Comparison of ENCODE assay signal across 14 cellular contexts in genomic region chr10:24237801-24238390, GRCh38. TPM values are rescaled to one million over a fixed set of nuclear protein-coding genes. Genes with fewer than 3 reads are reported as not detected.
DNase-seq lines count a peak whose midpoint lies in the region; ATAC-seq, FAIRE-seq and TF ChIP-seq lines count a peak whose summit lies in the region.
"Had no signal": no experiment of that assay in that cellular context is flagged by ENCODE, and none has a peak within 500 bp of the region (broad histone marks: within the 10 kb centered on the region; RNA-seq: fewer than 3 reads in every experiment).

No MANE protein-coding gene starts in this region.

- no peaks in the 10 kb centered on the region for H3K9me3 ChIP-seq in HUES48 (ENCODE audit: control insufficient read depth, insufficient read depth, low read length)
- no peaks in the 10 kb centered on the region for H3K9me3 ChIP-seq in H1 (ENCODE audit: insufficient read depth in 2 of 2, low read depth in 1 of 2, low read length in 1 of 2)
- no peaks in the 10 kb centered on the region for H3K9me3 ChIP-seq in mucosa of rectum (ENCODE audit: control insufficient read depth in 2 of 2, low read length in 2 of 2)
- no peaks in the 10 kb centered on the region for H3K9me3 ChIP-seq in transverse colon

- H3K56ac ChIP-seq in H1 (replicated peaks; ENCODE audit: insufficient read length, low read depth, low read length), result no peak overlapping the region

- H3K4me2 ChIP-seq in H1 (ENCODE audit: insufficient read depth in 1 of 2, low read depth in 2 of 2, low read length in 2 of 2), result peak overlapping the region; percentile 49 to 63; a peak in 3 of 4 replicates

- H3K23me2 ChIP-seq in H1 (ENCODE audit: low read depth, low read length), result no peaks in the 10 kb centered on the region; the same call in 1 of the 2 replicates

- no peak overlapping the region for H3K4ac ChIP-seq in H1 (replicated peaks; ENCODE audit: insufficient read length, low read depth, low read length)

- H3K23ac ChIP-seq in H1 (ENCODE audit: insufficient read length), result no peak overlapping the region

- 71% methylated on average over 9 of the region's 9 CpGs; no CpG with 5 or more reads in 1 of the 2 experiments for WGBS in H1 (ENCODE audit: extremely low coverage in 1 of 2, insufficient coverage in 1 of 2, insufficient read length in 1 of 2, insufficient replicate concordance in 2 of 2, low coverage in 1 of 2, low lambda C conversion rate in 2 of 2, missing lambda C conversion rate in 1 of 2), 2 experiments
- 45 to 50% methylated on average over 1 to 9 of the region's 9 CpGs for WGBS in transverse colon (ENCODE audit: low coverage in 1 of 2), 2 donors

- peaks cover 38% of the 10 kb centered on the region for H3K4me1 ChIP-seq in HUES48 (ENCODE audit: control insufficient read depth, insufficient read depth, low read length)
- peaks cover 4 to 26% (median 11%) of the 10 kb centered on the region in 4 experiments; a peak in 6 of 7 replicates for H3K4me1 ChIP-seq in H1 (replicated peaks in 1 of 4; ENCODE audit: control insufficient read depth in 3 of 4, insufficient read depth in 4 of 4, low read length in 3 of 4)
- H3K4me1 ChIP-seq in mucosa of rectum (ENCODE audit: control insufficient read depth in 2 of 2, insufficient read depth in 2 of 2, low read length in 2 of 2), result peaks cover 18% of the 10 kb centered on the region in 2 donors
- H3K4me1 ChIP-seq in transverse colon, result peaks cover 0 to 28% (median 5%) of the 10 kb centered on the region in 4 donors

- CTCF ChIA-PET in H1 (lab: Charles Lee; ENCODE audit: partially characterized antibody), result interaction anchor here (2.9 kb wide), 1 partner anchor 81 kb away, joined by 13 read pairs; no protein-coding TSS in a partner anchor

- H2BK12ac ChIP-seq in H1 (ENCODE audit: low read depth, low read length), result no peak overlapping the region

- no peak for TF ChIP-seq RAD21 in H1 (IDR thresholded peaks at IDR 0.05 in 1 of 2, conservative IDR thresholded peaks at IDR 0.05 in 1 of 2; ENCODE audit: low read depth in 2 of 2, low read length in 2 of 2)

- H3K27ac ChIP-seq in HUES48 (ENCODE audit: low read depth, low read length) (peak overlapping the region; percentile 46), H1 (ENCODE audit: low read depth, low read length) (no peak overlapping the region), mucosa of rectum (ENCODE audit: low read depth in 2 of 2, low read length in 2 of 2) (peak overlapping the region; percentile 20 to 43), transverse colon (peak overlapping the region; percentile 22 to 71 (median 64))
- H3K27ac ChIP-seq: coronary artery had no signal

- peak in 1 of 2 experiments; percentile 29; a peak in 1 of 3 replicates for TF ChIP-seq POLR2A in H1 (IDR thresholded peaks at IDR 0.05; ENCODE audit: control extremely low read depth in 1 of 2, low read depth in 2 of 2, low read length in 2 of 2)
- no peak for TF ChIP-seq POLR2A in transverse colon (IDR thresholded peaks at IDR 0.05)

- H3K36me3 ChIP-seq in HUES48 (ENCODE audit: control insufficient read depth, insufficient read depth, low read length) (no peaks in the 10 kb centered on the region), H1 (ENCODE audit: control insufficient read depth in 2 of 4, insufficient read depth in 4 of 4, low read length in 3 of 4) (no peaks in the 10 kb centered on the region), mucosa of rectum (ENCODE audit: control insufficient read depth in 2 of 2, insufficient read depth in 2 of 2, low read length in 2 of 2) (no peaks in the 10 kb centered on the region), transverse colon (no peaks in the 10 kb centered on the region)

- no peaks in the 10 kb centered on the region for H3K27me3 ChIP-seq in HUES48 (ENCODE audit: control insufficient read depth, insufficient read depth, low read length)
- no peaks in the 10 kb centered on the region for H3K27me3 ChIP-seq in H1 (replicated peaks in 1 of 4; ENCODE audit: control insufficient read depth in 3 of 4, extremely low read depth in 1 of 4, insufficient read depth in 3 of 4, low read length in 3 of 4)
- no peaks in the 10 kb centered on the region for H3K27me3 ChIP-seq in mucosa of rectum (ENCODE audit: control insufficient read depth in 2 of 2, insufficient read depth in 2 of 2, low read length in 2 of 2)
- H3K27me3 ChIP-seq in transverse colon, result no peaks in the 10 kb centered on the region

- no peak overlapping the region for H2BK120ac ChIP-seq in H1 (replicated peaks; ENCODE audit: low read depth, low read length)

- no peak overlapping the region for H2BK5ac ChIP-seq in H1 (ENCODE audit: low read depth, low read length)

- no peak overlapping the region for H2BK15ac ChIP-seq in H1 (ENCODE audit: low read length)

- FAIRE-seq in H1 (lab: Jason Lieb, UNC), result peak; percentile 39

- H4K20me1 ChIP-seq in H1 (replicated peaks in 1 of 2; ENCODE audit: control insufficient read depth in 1 of 2, insufficient read depth in 2 of 2, low read length in 2 of 2), result peaks cover 0 to 1% of the 10 kb centered on the region in 2 experiments

- H2AK5ac ChIP-seq in H1 (ENCODE audit: low read depth, low read length), result no peak overlapping the region

- no peak overlapping the region for H2AFZ ChIP-seq in H1 (ENCODE audit: low read length)

- H3K14ac ChIP-seq in H1 (ENCODE audit: insufficient read length), result no peak overlapping the region

- no peak for TF ChIP-seq EP300 in H1 (IDR thresholded peaks at IDR 0.05; ENCODE audit: borderline replicate concordance in 1 of 2, low read depth in 2 of 2, low read length in 2 of 2)
- no peak for TF ChIP-seq EP300 in transverse colon (IDR thresholded peaks at IDR 0.05; ENCODE audit: low read depth)

- no peak overlapping the region for H3K18ac ChIP-seq in H1 (ENCODE audit: extremely low read depth, low read length)

- H4K5ac ChIP-seq in H1 (ENCODE audit: insufficient read length, low read depth, low read length), result no peak overlapping the region

- H3K79me1 ChIP-seq in H1 (ENCODE audit: low read depth, low read length), result peaks cover 2% of the 10 kb centered on the region; the same call in 1 of the 2 replicates

- H3K9ac ChIP-seq in HUES48 (ENCODE audit: low read depth, low read length) (no peak overlapping the region), H1 (replicated peaks in 1 of 4; ENCODE audit: extremely low read depth in 1 of 4, low read depth in 3 of 4, low read length in 3 of 4) (no peak overlapping the region), mucosa of rectum (ENCODE audit: low read depth in 1 of 2, low read length in 2 of 2) (no peak overlapping the region)

- H3K79me2 ChIP-seq in H1 (ENCODE audit: control insufficient read depth in 1 of 2, insufficient read depth in 2 of 2, low read length in 2 of 2), result no peaks in the 10 kb centered on the region

- no peak for ATAC-seq in GM18511 (IDR thresholded peaks at IDR 0.05; ENCODE audit: unreplicated experiment)
- ATAC-seq: T-cell had no signal

- H3K4me3 ChIP-seq in HUES48 (ENCODE audit: low read depth, low read length) (0 out of 2 replicates have a peak overlapping the region, but pooled peaks have one; percentile 40), H1 (ENCODE audit: extremely low read depth in 1 of 4, insufficient read depth in 2 of 4, low read depth in 3 of 4, low read length in 4 of 4) (peak overlapping the region in 1 of 4 experiments; percentile 1; a peak in 1 of 8 replicates), mucosa of rectum (ENCODE audit: low read length in 2 of 2) (peak overlapping the region; percentile 33 to 56), transverse colon (no peak overlapping the region)
- H3K4me3 ChIP-seq: coronary artery had no signal

- intact Hi-C loops in transverse colon (cut with DNase I; ENCODE audit: low total_unique reads), result no loop called here

- TF ChIP-seq CTCF in H1 (IDR thresholded peaks at IDR 0.05; ENCODE audit: control extremely low read depth in 1 of 3, insufficient read depth in 1 of 3, low read depth in 1 of 3, low read length in 3 of 3), result no peak
- TF ChIP-seq CTCF in transverse colon (IDR thresholded peaks at IDR 0.05), result no peak

- no peak overlapping the region for H2BK20ac ChIP-seq in H1 (ENCODE audit: low read length)

- DNase-seq in H1 (ENCODE audit: low read depth in 1 of 2, low spot score in 2 of 2) (no peak), transverse colon (peak; percentile 13), G401 (ENCODE audit: low spot score) (no peak), glomerular visceral epithelial cell (ENCODE audit: extremely low spot score) (no peak)
- DNase-seq: activated effector memory CD4-positive, alpha-beta T cell treated with anti-CD3 and anti-CD28 coated beads, Interleukin-2, amount 50 U/mL, for 16 hours; aorta; DMS153; erythroblast; kidney glomerular epithelial cell; T-cell had no signal

- H4K8ac ChIP-seq in H1 (ENCODE audit: extremely low read depth, insufficient read depth, low read length), result no peak overlapping the region

- in situ Hi-C loops in transverse colon (cut with MboI; ENCODE audit: low pct_ligation_motif_present in 1 of 4, low pct_unique_long_range_greater_than_20kb in 1 of 4, low sequenced_read_pairs in 3 of 4), result no loop called here
- in situ Hi-C loops in G401 (cut with HindIII; ENCODE audit: low sequenced_read_pairs), result no loop called here

- POLR2A ChIA-PET in H1 (lab: Charles Lee; ENCODE audit: partially characterized antibody), result no interaction called here

- no peak overlapping the region for H4K91ac ChIP-seq in H1 (replicated peaks; ENCODE audit: insufficient read length, low read length)

TF ChIP-seq in H1, 55 proteins besides CTCF, POLR2A, EP300 and RAD21 (continues in another document):
- no peak for TF ChIP-seq ATF2 (IDR thresholded peaks at IDR 0.05; ENCODE audit: low read length)

RNA-seq across cellular contexts. Expression of gene KIAA1217, which starts 29.0 kb away (rescaled TPM):
- 13.6 and 15.6 TPM in 2 replicates for total RNA-seq in H1 (2021; fragmentation: NEBNext Ultra II Directional; extraction: Animal tissue kit (Norgen Biotek cat#: 25700))
- polyA plus RNA-seq in H1 (2011; rRNA removed), result 3.7 and 4.5 TPM in 2 replicates
- polyA plus RNA-seq in H1 (2011; cell fraction: cytosol; rRNA removed), result 2.7 TPM
- polyA plus RNA-seq in H1 (2011; cell fraction: nucleus; rRNA removed), result 10.3 TPM
- 9.4 to 11.3 TPM (median 10.3 TPM) in 4 replicates for polyA plus RNA-seq in H1 (2012, experiment 1 of 2)
- 0.55 TPM for polyA plus RNA-seq in H1 (2012, experiment 2 of 2)
- polyA plus RNA-seq in H1 (2013, experiment 1 of 2), result 9.1 TPM
- polyA plus RNA-seq in H1 (2013, experiment 2 of 2), result 9.0 TPM
- polyA minus RNA-seq in H1 (2011; rRNA and poly(A)+ RNA removed), result 10.3 and 12.9 TPM in 2 replicates
- polyA minus RNA-seq in H1 (2011; cell fraction: cytosol; rRNA and poly(A)+ RNA removed), result 6.1 TPM
- 26.3 TPM for polyA minus RNA-seq in H1 (2011; cell fraction: nucleus; rRNA and poly(A)+ RNA removed)
- 100 to 1,000 TPM in 1 of 4 donors, 10 to 100 TPM in 3; 56.5 to 175 (median 72.0) TPM for total RNA-seq in transverse colon
- total RNA-seq in G401 (2014; rRNA removed; shearing (Covaris generic)), result 0.31 and 2.1 TPM in 2 replicates

Comparison
In these comparisons a context has a peak if more than half of its experiments do, and no peak if none do; other contexts are left out.
1. H3K4me3 ChIP-seq: peak in HUES48 (single experiment) and mucosa of rectum (2 of 2); none in transverse colon (0 of 4).